23 cellular contexts compared by ENCODE assay signal in the genomic region with DNA sequence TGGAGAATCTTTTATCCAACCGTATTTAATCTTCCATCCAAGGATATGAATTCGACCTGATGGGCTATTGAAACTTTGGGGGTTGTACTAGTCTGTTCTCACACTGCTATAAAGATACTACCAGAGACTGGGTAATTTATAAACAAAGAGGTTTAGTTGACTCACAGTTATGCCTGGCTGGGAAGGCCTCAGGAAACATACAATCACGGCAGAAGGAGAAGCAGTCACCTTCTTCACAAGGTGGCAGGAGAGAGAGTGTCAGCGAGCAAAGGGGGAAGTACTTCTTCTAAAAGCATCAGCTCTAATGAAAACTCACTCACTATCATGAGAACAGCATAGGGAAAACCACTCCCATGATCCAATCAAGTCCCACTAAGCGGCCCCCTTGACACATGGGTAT. TPM values are rescaled to one million over a fixed set of nuclear protein-coding genes. Genes with fewer than 3 reads are reported as not detected.
"Had no signal": no experiment of that assay in that cellular context is flagged by ENCODE, and none has a peak within 500 bp of the region (broad histone marks: within the 10 kb centered on the region; RNA-seq: fewer than 3 reads in every experiment).

No MANE protein-coding gene starts in this region.

- DNase-seq: colonic mucosa; cortex of kidney; dermis blood vessel endothelial cell; dorsolateral prefrontal cortex; effector CD4-positive, alpha-beta T cell; effector CD8-positive, alpha-beta T cell; effector memory CD4-positive, alpha-beta T cell; effector memory CD8-positive, alpha-beta T cell; endodermal cell; erythroblast; esophagus squamous epithelium; foreskin fibroblast; foreskin keratinocyte; foreskin melanocyte; gastrocnemius medialis; glutamatergic neuron; head of caudate nucleus; heart left ventricle; heart right ventricle had no signal

RNA-seq across cellular contexts. Expression of a gene that starts 47.6 kb away (rescaled TPM):
- total RNA-seq: dermis blood vessel endothelial cell, dermis microvascular lymphatic vessel endothelial cell, endodermal cell, endothelial cell of umbilical vein, esophagus mucosa, foreskin keratinocyte, glomerular endothelial cell had no signal
